9 cellular contexts compared by ENCODE assay signal in genomic region chr18:477565-477964, GRCh38. TPM values are rescaled to one million over a fixed set of nuclear protein-coding genes. Genes with fewer than 3 reads are reported as not detected.
DNase-seq lines count a peak whose midpoint lies in the region; ATAC-seq, FAIRE-seq and TF ChIP-seq lines count a peak whose summit lies in the region.
"Had no signal": no experiment of that assay in that cellular context is flagged by ENCODE, and none has a peak within 500 bp of the region (broad histone marks: within the 10 kb centered on the region; RNA-seq: fewer than 3 reads in every experiment).

No MANE protein-coding gene starts in this region.

- peak; percentile 88 for FAIRE-seq in urothelium cell line (lab: Jason Lieb, UNC)
- FAIRE-seq: RCC 7860 had no signal

- H3K27me3 ChIP-seq in cardiac muscle cell (no peaks in the 10 kb centered on the region), right atrium auricular region (no peaks in the 10 kb centered on the region)

- TF ChIP-seq CTCF in cardiac muscle cell (IDR thresholded peaks at IDR 0.05; ENCODE audit: low read depth, low read length) (peak; percentile 17), right atrium auricular region (IDR thresholded peaks at IDR 0.05) (no peak)

- no peaks in the 10 kb centered on the region for H3K36me3 ChIP-seq in cardiac muscle cell
- no peaks in the 10 kb centered on the region for H3K36me3 ChIP-seq in right atrium auricular region

- DNase-seq in cardiac muscle cell (ENCODE audit: low read depth in 1 of 2, low spot score in 1 of 2): no peak
- no peak for DNase-seq in right atrium auricular region (ENCODE audit: low spot score)
- DNase-seq in OCI-M1 (lab: John Stamatoyannopoulos, UW): peak; percentile 12
- DNase-seq in urothelium cell line (ENCODE audit: low spot score): no peak
- DNase-seq in activated gamma-delta T cell treated with Interleukin-2 at 50 U/mL for 16 hours: no peak

- no peaks in the 10 kb centered on the region for H3K9me3 ChIP-seq in cardiac muscle cell (ENCODE audit: low read depth)
- no peaks in the 10 kb centered on the region for H3K9me3 ChIP-seq in right atrium auricular region

- peak overlapping the region; percentile 72 for H3K27ac ChIP-seq in cardiac muscle cell
- H3K27ac ChIP-seq in right atrium auricular region: peak overlapping the region in 1 of 2 donors; percentile 20

- H3K4me1 ChIP-seq in cardiac muscle cell (ENCODE audit: low read depth): peaks cover 37% of the 10 kb centered on the region
- peaks cover 0 to 5% of the 10 kb centered on the region in 2 donors for H3K4me1 ChIP-seq in right atrium auricular region

- ATAC-seq in esophagus mucosa: peak; percentile 57
- no peak for ATAC-seq in GM19035 (IDR thresholded peaks at IDR 0.05; ENCODE audit: unreplicated experiment)
- ATAC-seq in GM18502 (IDR thresholded peaks at IDR 0.05; ENCODE audit: poor library complexity, unreplicated experiment): no peak

- H3K4me3 ChIP-seq in cardiac muscle cell (no peak overlapping the region), right atrium auricular region (no peak overlapping the region)

RNA-seq across cellular contexts. Expression of gene COLEC12, which starts 22.9 kb away (rescaled TPM):
- total RNA-seq in cardiac muscle cell: 57.5 and 61.1 TPM in 2 replicates
- polyA plus RNA-seq in cardiac muscle cell: 69.0 and 78.7 TPM in 2 replicates
- 10 to 100 TPM; 10.9 to 15.3 TPM for total RNA-seq in right atrium auricular region
- total RNA-seq in esophagus mucosa: 0.68 TPM
